Comparison of ENCODE assay signal across 26 cellular contexts in the genomic region with DNA sequence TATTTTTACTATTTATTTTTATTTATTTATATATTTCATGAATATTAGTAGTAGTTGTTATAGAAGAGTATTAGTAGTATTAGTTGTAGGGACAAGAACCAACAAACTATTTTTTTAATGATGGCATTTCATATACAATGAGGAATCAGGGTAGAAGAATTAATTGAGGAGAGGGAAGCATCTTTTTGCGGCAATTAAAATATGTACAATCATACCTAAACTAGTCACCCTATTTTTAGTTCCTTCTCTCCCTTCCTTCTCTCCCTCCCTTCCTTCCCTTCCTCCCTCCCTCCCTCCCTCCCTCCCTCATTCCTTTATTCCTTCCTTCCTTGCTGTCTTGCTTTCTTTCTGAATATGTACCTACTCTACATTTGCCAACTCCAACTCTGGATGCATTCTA.
"Had no signal": no experiment of that assay in that cellular context is flagged by ENCODE, and none has a peak within 500 bp of the region (broad histone marks: within the 10 kb centered on the region; RNA-seq: fewer than 3 reads in every experiment).

No MANE protein-coding gene starts in this region.

- DNase-seq: colonic mucosa; cortex of kidney; dermis blood vessel endothelial cell; dorsolateral prefrontal cortex; effector CD4-positive, alpha-beta T cell; effector CD8-positive, alpha-beta T cell; effector memory CD4-positive, alpha-beta T cell; effector memory CD8-positive, alpha-beta T cell; endodermal cell; erythroblast; esophagus squamous epithelium; foreskin fibroblast; foreskin keratinocyte; foreskin melanocyte; gastrocnemius medialis; glutamatergic neuron; head of caudate nucleus; heart left ventricle; heart right ventricle had no signal

- H3K27ac Mint-ChIP-seq: dendritic cell treated with granulocyte-macrophage colony-stimulating factor and Interleukin-4, amounts not matched to agents 40 ng/mL and 50 ng/mL, for 4 days; effector memory CD8-positive, alpha-beta T cell; endodermal cell had no signal

- H3K27ac ChIP-seq: colonic mucosa, coronary artery, epithelial cell of prostate, esophagus muscularis mucosa, esophagus squamous epithelium, foreskin keratinocyte, gastrocnemius medialis, gastroesophageal sphincter, heart left ventricle, heart right ventricle had no signal

- H3K27me3 Mint-ChIP-seq: dendritic cell treated with granulocyte-macrophage colony-stimulating factor and Interleukin-4, amounts not matched to agents 40 ng/mL and 50 ng/mL, for 4 days; effector memory CD8-positive, alpha-beta T cell had no signal

- H3K27me3 ChIP-seq: colonic mucosa, dorsolateral prefrontal cortex, esophagus muscularis mucosa, esophagus squamous epithelium, gastrocnemius medialis, gastroesophageal sphincter, heart left ventricle, heart right ventricle had no signal

- H3K4me3 Mint-ChIP-seq: dendritic cell treated with granulocyte-macrophage colony-stimulating factor and Interleukin-4, amounts not matched to agents 40 ng/mL and 50 ng/mL, for 4 days; effector memory CD8-positive, alpha-beta T cell; endodermal cell had no signal

- H3K36me3 ChIP-seq: colonic mucosa, esophagus muscularis mucosa, esophagus squamous epithelium, gastrocnemius medialis, gastroesophageal sphincter, heart left ventricle, heart right ventricle had no signal

- ATAC-seq: effector memory CD8-positive, alpha-beta T cell; esophagus mucosa; foreskin keratinocyte; gastrocnemius medialis; gastroesophageal sphincter; heart left ventricle; heart right ventricle had no signal

- FAIRE-seq: endothelial cell of umbilical vein had no signal

- H3K9me3 ChIP-seq: colonic mucosa, esophagus muscularis mucosa, esophagus squamous epithelium, gastrocnemius medialis, gastroesophageal sphincter, heart left ventricle had no signal

- H3K4me1 ChIP-seq: colonic mucosa, esophagus muscularis mucosa, esophagus squamous epithelium, foreskin keratinocyte, gastrocnemius medialis, gastroesophageal sphincter, heart right ventricle had no signal

- H3K4me3 ChIP-seq: colonic mucosa, coronary artery, esophagus muscularis mucosa, esophagus squamous epithelium, gastrocnemius medialis, gastroesophageal sphincter, heart left ventricle, heart right ventricle had no signal

- H3K9me3 Mint-ChIP-seq: dendritic cell treated with granulocyte-macrophage colony-stimulating factor and Interleukin-4, amounts not matched to agents 40 ng/mL and 50 ng/mL, for 4 days; endodermal cell had no signal
